20 cellular contexts compared by ENCODE assay signal in the genomic region with DNA sequence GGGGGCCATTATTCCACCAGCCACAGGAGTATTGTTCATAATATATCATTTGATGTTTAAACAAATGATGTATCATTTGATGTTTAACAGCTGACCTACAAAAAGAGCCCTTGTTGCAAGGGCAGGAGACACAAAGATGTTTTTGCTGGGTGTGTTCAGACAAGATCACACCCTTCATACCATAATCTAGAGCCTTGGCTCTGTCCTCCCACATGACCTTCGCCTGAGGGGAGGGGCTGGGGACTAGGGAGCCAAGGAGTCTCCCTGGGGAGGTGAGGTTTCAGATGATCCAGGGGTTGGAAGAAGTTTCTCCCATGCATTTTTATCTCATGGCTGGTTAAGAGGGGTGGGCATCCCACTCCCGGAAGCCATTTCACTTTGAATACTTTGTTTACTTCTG. TPM values are rescaled to one million over a fixed set of nuclear protein-coding genes. Genes with fewer than 3 reads are reported as not detected.
DNase-seq lines count a peak whose midpoint lies in the region; ATAC-seq and TF ChIP-seq lines count a peak whose summit lies in the region.
"Had no signal": no experiment of that assay in that cellular context is flagged by ENCODE, and none has a peak within 500 bp of the region (broad histone marks: within the 10 kb centered on the region; RNA-seq: fewer than 3 reads in every experiment).

No MANE protein-coding gene starts in this region.

- no peak for TF ChIP-seq CTCF in AG10803 (conservative IDR thresholded peaks at IDR 0.05; ENCODE audit: low read length)
- no peak for TF ChIP-seq CTCF in natural killer cell (IDR thresholded peaks at IDR 0.05)
- no peak for TF ChIP-seq CTCF in dorsolateral prefrontal cortex (IDR thresholded peaks at IDR 0.05 in 54 of 56, conservative IDR thresholded peaks at IDR 0.05 in 2 of 56; ENCODE audit: low read depth in 1 of 56, partially characterized antibody in 56 of 56)
- TF ChIP-seq CTCF in adrenal gland (IDR thresholded peaks at IDR 0.05) = no peak

- DNase-seq in AG10803 (ENCODE audit: low read depth) (peak; percentile 84), EH (ENCODE audit: low read depth) (peak; percentile 52), natural killer cell (no peak), dorsolateral prefrontal cortex (no peak), adrenal gland (no peak), middle frontal gyrus (ENCODE audit: extremely low spot score, low spot score) (no peak), NCI-H446 (lab: John Stamatoyannopoulos, UW) (no peak)
- DNase-seq: activated CD4-positive, CD25-positive, alpha-beta regulatory T cell treated with anti-CD3 and anti-CD28 coated beads, Interleukin-2, amount 50 U/mL, for 72 hours; activated naive CD8-positive, alpha-beta T cell treated with anti-CD3 and anti-CD28 coated beads, Interleukin-2, amount 10 ng/mL, durations not matched to agents 7 days and 5 days; cortex of kidney; DMS79 treated with DMSO at 0.1 percent for 48 hours; heart left ventricle; left lung; mucosa of descending colon; retina; stimulated activated CD4-positive, alpha-beta T cell treated with anti-CD3 and anti-CD28 coated beads, Interleukin-12 subunit alpha, Interleukin-12 subunit beta, amount 100 ng/mL, for 4 hours had no signal

- H3K27me3 ChIP-seq in dorsolateral prefrontal cortex (no peaks in the 10 kb centered on the region), adrenal gland (no peaks in the 10 kb centered on the region)
- H3K27me3 ChIP-seq: heart left ventricle, left lung, vagina had no signal

- ATAC-seq in activated T-helper 17 cell treated with anti-CD3 and anti-CD28 coated beads, Interleukin-2, amount 50 U/mL, for 72 hours (replicated peaks) = no peak
- ATAC-seq in natural killer cell = no peak
- ATAC-seq: HCT116, left lung, mucosa of descending colon had no signal

- no peak overlapping the region for H3K4me3 Mint-ChIP-seq in activated T-helper 17 cell treated with anti-CD3 and anti-CD28 coated beads, Interleukin-2, amount 50 U/mL, for 72 hours
- H3K4me3 Mint-ChIP-seq in natural killer cell = no peak overlapping the region
- H3K4me3 Mint-ChIP-seq: activated naive CD8-positive, alpha-beta T cell treated with anti-CD3 and anti-CD28 coated beads, Interleukin-2, amount 10 ng/mL, durations not matched to agents 7 days and 5 days had no signal

- H3K9me3 ChIP-seq in adrenal gland (replicated peaks in 1 of 3) = no peaks in the 10 kb centered on the region
- H3K9me3 ChIP-seq: heart left ventricle, left lung, mucosa of descending colon, vagina had no signal

- H3K27ac ChIP-seq in dorsolateral prefrontal cortex = no peak overlapping the region
- no peak overlapping the region for H3K27ac ChIP-seq in adrenal gland
- H3K27ac ChIP-seq: heart left ventricle, vagina had no signal

- WGBS in adrenal gland, 4 donors = 20 to 93% (median 76%) methylated on average over 1 to 2 of the region's 2 CpGs

- no peak for TF ChIP-seq POLR2A in adrenal gland (IDR thresholded peaks at IDR 0.05)

- H3K9me3 Mint-ChIP-seq in activated T-helper 17 cell treated with anti-CD3 and anti-CD28 coated beads, Interleukin-2, amount 50 U/mL, for 72 hours = no peaks in the 10 kb centered on the region
- peaks cover 0 to 2% of the 10 kb centered on the region in 2 donors for H3K9me3 Mint-ChIP-seq in natural killer cell
- H3K9me3 Mint-ChIP-seq: activated T-helper 2 cell treated with anti-CD3 and anti-CD28 coated beads, Interferon-gamma antibody, Interleukin-2, Interleukin-4, amounts not matched to agents 10 μg/mL and 5 μg/mL and 100 μg/mL, durations not matched to agents 14 hours and 24 hours and 36 hours had no signal

- no peaks in the 10 kb centered on the region for H3K36me3 ChIP-seq in adrenal gland (replicated peaks in 1 of 2)
- H3K36me3 ChIP-seq: vagina had no signal

- no peak overlapping the region for H3K4me3 ChIP-seq in AG10803 (ENCODE audit: low read length)
- no peak overlapping the region for H3K4me3 ChIP-seq in dorsolateral prefrontal cortex
- no peak overlapping the region for H3K4me3 ChIP-seq in adrenal gland
- H3K4me3 ChIP-seq: heart left ventricle, left lung, mucosa of descending colon, vagina had no signal

- intact Hi-C loops in natural killer cell (cut with micrococcal nuclease) = loop anchor here (5.0 kb wide), 1 partner anchor 34 kb away; a partner anchor contains a TSS
- intact Hi-C loops in dorsolateral prefrontal cortex (cut with DNase I) = no loop called here
- intact Hi-C loops in adrenal gland (cut with DNase I) = no loop called here

- peaks cover 43% of the 10 kb centered on the region for H3K36me3 Mint-ChIP-seq in activated T-helper 17 cell treated with anti-CD3 and anti-CD28 coated beads, Interleukin-2, amount 50 U/mL, for 72 hours (ENCODE audit: low read depth)
- peaks cover 19% of the 10 kb centered on the region for H3K36me3 Mint-ChIP-seq in natural killer cell

- peaks cover 0 to 6% of the 10 kb centered on the region in 2 donors for H3K4me1 ChIP-seq in adrenal gland (replicated peaks in 1 of 2)

- peak overlapping the region; percentile 92 for H3K27ac Mint-ChIP-seq in activated T-helper 17 cell treated with anti-CD3 and anti-CD28 coated beads, Interleukin-2, amount 50 U/mL, for 72 hours
- peak overlapping the region; percentile 91 to 96 for H3K27ac Mint-ChIP-seq in natural killer cell
- H3K27ac Mint-ChIP-seq: activated naive CD8-positive, alpha-beta T cell treated with anti-CD3 and anti-CD28 coated beads, Interleukin-2, amount 10 ng/mL, durations not matched to agents 7 days and 5 days; activated T-helper 2 cell treated with anti-CD3 and anti-CD28 coated beads, Interferon-gamma antibody, Interleukin-2, Interleukin-4, amounts not matched to agents 10 μg/mL and 5 μg/mL and 100 μg/mL, durations not matched to agents 14 hours and 24 hours and 36 hours had no signal

- no peaks in the 10 kb centered on the region for H3K27me3 Mint-ChIP-seq in activated T-helper 17 cell treated with anti-CD3 and anti-CD28 coated beads, Interleukin-2, amount 50 U/mL, for 72 hours
- H3K27me3 Mint-ChIP-seq in natural killer cell (ENCODE audit: low read depth in 2 of 2) = no peaks in the 10 kb centered on the region
- H3K27me3 Mint-ChIP-seq: activated naive CD8-positive, alpha-beta T cell treated with anti-CD3 and anti-CD28 coated beads, Interleukin-2, amount 10 ng/mL, durations not matched to agents 7 days and 5 days had no signal

- peaks cover 67% of the 10 kb centered on the region for H3K4me1 Mint-ChIP-seq in activated T-helper 17 cell treated with anti-CD3 and anti-CD28 coated beads, Interleukin-2, amount 50 U/mL, for 72 hours
- H3K4me1 Mint-ChIP-seq in natural killer cell = peaks cover 72 to 82% of the 10 kb centered on the region in 2 donors

RNA-seq across cellular contexts. Expression of a gene that starts 33.5 kb away (rescaled TPM):
- 10 to 100 TPM; 33.5 to 40.9 TPM for total RNA-seq in activated T-helper 17 cell treated with anti-CD3 and anti-CD28 coated beads, Interleukin-2, amount 50 U/mL, for 72 hours
- total RNA-seq in natural killer cell (100 to 1,000 TPM in 1 of 3 donors, 10 to 100 TPM in 2; 73.9 to 105 (median 84.6) TPM), dorsolateral prefrontal cortex (10 to 100 TPM in 113 of 120 experiments, 1 to 10 TPM in 7; 6.3 to 30.3 (median 17.6) TPM), adrenal gland (10 to 100 TPM in 5 of 8 donors, 1 to 10 TPM in 3; 4.2 to 30.2 (median 15.2) TPM)
- 10 to 100 TPM in 1 of 3 donors, 1 to 10 TPM in 2; 7.0 to 13.9 (median 7.6) TPM for polyA plus RNA-seq in adrenal gland

Comparison
In these comparisons a context has a peak if more than half of its experiments do, and no peak if none do; other contexts are left out.
1. DNase-seq: peak in AG10803 (single experiment) and EH (single experiment); none in natural killer cell (single experiment), dorsolateral prefrontal cortex (0 of 10), adrenal gland (0 of 7), middle frontal gyrus (single experiment) and NCI-H446 (0 of 2).